8 cellular contexts compared by ENCODE assay signal in genomic region chr15:34437687-34438086, GRCh38. TPM values are rescaled to one million over a fixed set of nuclear protein-coding genes. Genes with fewer than 3 reads are reported as not detected.
DNase-seq lines count a peak whose midpoint lies in the region; ATAC-seq lines count a peak whose summit lies in the region.

GOLGA8A (minus strand) TSS chr15:34437808; CDS start chr15:34389691, 48,117 bp downstream.

- peak; percentile 51 for DNase-seq in GF-D8 (lab: John Stamatoyannopoulos, UW)
- DNase-seq in NCI-H1930 (lab: John Stamatoyannopoulos, UW) = peak; percentile 7 to 55
- DNase-seq in activated CD4-positive, CD25-positive, alpha-beta regulatory T cell treated with anti-CD3 and anti-CD28 coated beads, Interleukin-2, amount 50 U/mL, for 72 hours = peak; percentile 84
- peak; percentile 59 for DNase-seq in cerebellum (ENCODE audit: low spot score)
- peak; percentile 56 to 78 for DNase-seq in left colon
- peak; percentile 84 to 87 for DNase-seq in stimulated activated CD4-positive, alpha-beta T cell treated with anti-CD3 and anti-CD28 coated beads, Interleukin-1b, Interleukin-23, amount 100 ng/mL, for 4 hours (ENCODE audit: low read depth in 2 of 2)
- DNase-seq in DMS153 (lab: John Stamatoyannopoulos, UW) = no peak

- intact Hi-C loops in left colon (cut with DNase I, micrococcal nuclease) = no loop called here

- ATAC-seq in HG02571 (IDR thresholded peaks at IDR 0.05; ENCODE audit: unreplicated experiment) (peak; percentile 47), left colon (peak; percentile 76)

RNA-seq across cellular contexts. Expression of gene GOLGA8A, which starts in this region (rescaled TPM):
- 103 TPM for total RNA-seq in cerebellum
- total RNA-seq in left colon = 10 to 100 TPM; 17.8 to 43.0 TPM
